In genomic region chr15:90338483-90338980, GRCh38 we compare ENCODE assay signal across 28 cellular contexts.
"Had no signal": no experiment of that assay in that cellular context is flagged by ENCODE, and none has a peak within 500 bp of the region (broad histone marks: within the 10 kb centered on the region; RNA-seq: fewer than 3 reads in every experiment).

No MANE protein-coding gene starts in this region.

- H3K9me3 Mint-ChIP-seq: activated CD4-positive, alpha-beta T cell treated with anti-CD3 and anti-CD28 coated beads, Interleukin-2, amount 10 ng/mL, durations not matched to agents 24 days and 14 days; activated CD8-positive, alpha-beta T cell treated with anti-CD3 and anti-CD28 coated beads for 36 hours; activated naive CD8-positive, alpha-beta T cell treated with anti-CD3 and anti-CD28 coated beads for 36 hours; activated T-cell treated with anti-CD3 and anti-CD28 coated beads, Interleukin-2, amount 50 U/mL, for 72 hours; activated T-helper 17 cell treated with anti-CD3 and anti-CD28 coated beads, Interleukin-2, amount 50 U/mL, for 72 hours had no signal

- H3K4me1 ChIP-seq: breast epithelium had no signal

- H3K27me3 ChIP-seq: ascending aorta, breast epithelium had no signal

- H3K36me3 Mint-ChIP-seq: activated naive CD8-positive, alpha-beta T cell treated with anti-CD3 and anti-CD28 coated beads for 36 hours had no signal

- H3K9me3 ChIP-seq: ascending aorta, breast epithelium had no signal

- H3K4me3 ChIP-seq: ascending aorta, breast epithelium, K562, PC-9 had no signal

- H3K36me3 ChIP-seq: ascending aorta, breast epithelium had no signal

- H3K4me1 Mint-ChIP-seq: activated T-helper 17 cell treated with anti-CD3 and anti-CD28 coated beads, Interleukin-2, amount 50 U/mL, for 72 hours had no signal

- H3K27ac Mint-ChIP-seq: activated CD4-positive, alpha-beta T cell treated with anti-CD3 and anti-CD28 coated beads, Interleukin-2, amount 10 ng/mL, durations not matched to agents 24 days and 14 days; activated CD8-positive, alpha-beta T cell treated with anti-CD3 and anti-CD28 coated beads for 36 hours; activated naive CD8-positive, alpha-beta T cell treated with anti-CD3 and anti-CD28 coated beads for 36 hours; activated T-cell treated with anti-CD3 and anti-CD28 coated beads, Interleukin-2, amount 50 U/mL, for 72 hours; activated T-helper 17 cell treated with anti-CD3 and anti-CD28 coated beads, Interleukin-2, amount 50 U/mL, for 72 hours had no signal

- H3K27ac ChIP-seq: ascending aorta, breast epithelium, PC-9 had no signal

- FAIRE-seq: K562 had no signal

- H3K4me3 Mint-ChIP-seq: activated CD4-positive, alpha-beta T cell treated with anti-CD3 and anti-CD28 coated beads, Interleukin-2, amount 10 ng/mL, durations not matched to agents 24 days and 14 days; activated CD8-positive, alpha-beta T cell treated with anti-CD3 and anti-CD28 coated beads for 36 hours; activated naive CD8-positive, alpha-beta T cell treated with anti-CD3 and anti-CD28 coated beads for 36 hours; activated T-cell treated with anti-CD3 and anti-CD28 coated beads, Interleukin-2, amount 50 U/mL, for 72 hours; activated T-helper 17 cell treated with anti-CD3 and anti-CD28 coated beads, Interleukin-2, amount 50 U/mL, for 72 hours had no signal

- ATAC-seq: activated CD8-positive, alpha-beta T cell treated with anti-CD3 and anti-CD28 coated beads for 36 hours; activated T-cell treated with anti-CD3 and anti-CD28 coated beads, Interleukin-2, amount 50 U/mL, for 72 hours; activated T-helper 17 cell treated with anti-CD3 and anti-CD28 coated beads, Interleukin-2, amount 50 U/mL, for 72 hours; K562 had no signal

- H3K27me3 Mint-ChIP-seq: activated CD4-positive, alpha-beta T cell treated with anti-CD3 and anti-CD28 coated beads, Interleukin-2, amount 10 ng/mL, durations not matched to agents 24 days and 14 days; activated CD8-positive, alpha-beta T cell treated with anti-CD3 and anti-CD28 coated beads for 36 hours; activated naive CD8-positive, alpha-beta T cell treated with anti-CD3 and anti-CD28 coated beads for 36 hours; activated T-helper 17 cell treated with anti-CD3 and anti-CD28 coated beads, Interleukin-2, amount 50 U/mL, for 72 hours had no signal

- DNase-seq: activated CD4-positive, alpha-beta T cell treated with anti-CD3 and anti-CD28 coated beads, Interleukin-2, amount 10 ng/mL, durations not matched to agents 24 days and 14 days; activated CD4-positive, alpha-beta T cell treated with anti-CD3 and anti-CD28 coated beads, Interleukin-2, amount 50 U/mL, for 4 hours; activated CD8-positive, alpha-beta T cell treated with anti-CD3 and anti-CD28 coated beads for 36 hours; activated naive CD4-positive, alpha-beta T cell; activated naive CD4-positive, alpha-beta T cell treated with anti-CD3 and anti-CD28 coated beads, Interleukin-2, amount 50 U/mL, for 16 hours; activated naive CD8-positive, alpha-beta T cell treated with anti-CD3 and anti-CD28 coated beads for 36 hours; activated T-cell treated with anti-CD3 and anti-CD28 coated beads, Interleukin-2, amount 50 U/mL, for 1 hour; activated T-cell treated with anti-CD3 and anti-CD28 coated beads, Interleukin-2, amount 50 U/mL, for 72 hours; amniotic stem cell; caudate nucleus; cerebellar nuclear complex; NCI-H1105; NCI-H1417 treated with DMSO at 0.1 percent for 48 hours; NCI-H1694 treated with DMSO at 0.1 percent for 48 hours; NCI-H2029; NCI-H345; NCI-H526; NCI-H748 treated with DMSO at 0.1 percent for 48 hours; NK-92 treated with Interleukin-12 subunit alpha and Interleukin-12 subunit beta, amount 100 ng/mL, for 24 hours; Right ventricle myocardium superior; SW 1271; T-helper 1 cell; T1000 had no signal
